In genomic region chr7:72924417-72924747, GRCh38 we compare ENCODE assay signal across 8 cellular contexts. TPM values are rescaled to one million over a fixed set of nuclear protein-coding genes. Genes with fewer than 3 reads are reported as not detected.
DNase-seq lines count a peak whose midpoint lies in the region; TF ChIP-seq lines count a peak whose summit lies in the region.

No MANE protein-coding gene starts in this region.

- TSS peak; percentile 99 for BruUV-seq in OCI-LY7 (replicated peaks; lab: Mats Ljungman, UMichigan)

- H3K4me2 ChIP-seq in OCI-LY7 (ENCODE audit: low read length) (peak overlapping the region; percentile 71), parathyroid adenoma (ENCODE audit: low read length) (peak overlapping the region; percentile 98)

- H3K27ac ChIP-seq in HEK293 (ENCODE audit: extremely low read depth, low read depth, low read length), result peak overlapping the region; percentile 51
- peak overlapping the region; percentile 76 for H3K27ac ChIP-seq in OCI-LY7 (ENCODE audit: low read depth, low read length, poor library complexity, severe bottlenecking)
- H3K27ac ChIP-seq in epithelial cell of prostate, result peak overlapping the region; percentile 75
- H3K27ac ChIP-seq in parathyroid adenoma, result peak overlapping the region; percentile 81

- peaks cover 5% of the 10 kb centered on the region; the same call in 1 of the 2 replicates for H4K20me1 ChIP-seq in OCI-LY7 (ENCODE audit: insufficient read depth, low read length)

- intact Hi-C loops in OCI-LY7 (cut with micrococcal nuclease; ENCODE audit: unreplicated experiment), result loop anchor here (2.0 kb wide), 1 partner anchor 96 kb away; the partner anchor contains the start of gene TYW1B

- H3K36me3 ChIP-seq in HEK293 (ENCODE audit: control insufficient read depth in 2 of 2, insufficient read depth in 1 of 2, low read length in 2 of 2) (peaks cover 33 to 36% of the 10 kb centered on the region in 2 experiments), OCI-LY7 (ENCODE audit: insufficient read depth, low read length) (peaks cover 55% of the 10 kb centered on the region), parathyroid adenoma (ENCODE audit: control insufficient read depth, insufficient read depth, low read length) (no peaks in the 10 kb centered on the region)

- H2AFZ ChIP-seq in OCI-LY7 (ENCODE audit: low read length), result peak overlapping the region; percentile 63
- peak overlapping the region; percentile 90 for H2AFZ ChIP-seq in parathyroid adenoma

- POLR2A ChIA-PET in HEK293 (lab: Yijun Ruan, JAX), result no interaction called here
- POLR2A ChIA-PET in OCI-LY7 (lab: Charles Lee), result no interaction called here

- CTCF ChIA-PET in HEK293 (lab: Yijun Ruan, JAX), result no interaction called here
- CTCF ChIA-PET in OCI-LY7 (lab: Charles Lee; ENCODE audit: unreplicated experiment), result no interaction called here

- peak overlapping the region; percentile 82 for H3K4me3 ChIP-seq in HEK293 (ENCODE audit: low read depth, low read length)
- H3K4me3 ChIP-seq in OCI-LY7 (ENCODE audit: low read depth, low read length, poor library complexity, severe bottlenecking), result peak overlapping the region; percentile 88
- H3K4me3 ChIP-seq in parathyroid adenoma (ENCODE audit: low read depth, low read length), result peak overlapping the region; percentile 97

- H3K9me3 ChIP-seq in HEK293 (ENCODE audit: control insufficient read depth, insufficient read depth, low read depth, low read length) (no peaks in the 10 kb centered on the region), OCI-LY7 (ENCODE audit: low read length) (no peaks in the 10 kb centered on the region), parathyroid adenoma (ENCODE audit: control insufficient read depth, low read length) (no peaks in the 10 kb centered on the region)

- H3K79me2 ChIP-seq in OCI-LY7 (ENCODE audit: insufficient read depth, low read depth, low read length) (peaks cover 49% of the 10 kb centered on the region), parathyroid adenoma (peaks cover 35% of the 10 kb centered on the region)

- no peaks in the 10 kb centered on the region for H3K9me2 ChIP-seq in OCI-LY7 (ENCODE audit: insufficient read depth, low read length)

- no peaks in the 10 kb centered on the region for H3K27me3 ChIP-seq in parathyroid adenoma (ENCODE audit: control insufficient read depth, insufficient read depth, low read length)

- DNase-seq in CD1c-positive myeloid dendritic cell (ENCODE audit: extremely low spot score) (peak; percentile 5), OCI-LY7 (ENCODE audit: low spot score) (no peak), epithelial cell of prostate (ENCODE audit: low read depth, low spot score) (no peak), NCI-H2227 treated with DMSO at 0.1 percent for 48 hours (lab: John Stamatoyannopoulos, UW) (no peak), H4 (ENCODE audit: low spot score) (no peak)
- no peak for DNase-seq in stimulated activated CD4-positive, alpha-beta T cell treated with anti-CD3 and anti-CD28 coated beads, Interleukin-1b, Interleukin-23, amount 100 ng/mL, for 48 hours

- peak overlapping the region; percentile 83 for H3K9ac ChIP-seq in parathyroid adenoma

- TF ChIP-seq CTCF in HEK293 (tag by site-specific recombination; IDR thresholded peaks at IDR 0.05) (no peak), OCI-LY7 (conservative IDR thresholded peaks at IDR 0.05; ENCODE audit: low read length) (no peak), parathyroid adenoma (IDR thresholded peaks at IDR 0.05) (no peak)

- H3K4me1 ChIP-seq in HEK293 (ENCODE audit: control insufficient read depth, insufficient read depth, low read length), result peaks cover 6% of the 10 kb centered on the region
- H3K4me1 ChIP-seq in OCI-LY7 (ENCODE audit: insufficient read depth, low read length, poor library complexity, severe bottlenecking), result peaks cover 8% of the 10 kb centered on the region
- peaks cover 4% of the 10 kb centered on the region for H3K4me1 ChIP-seq in parathyroid adenoma

TF ChIP-seq in HEK293, 187 proteins besides CTCF, POLR2A, EP300 and RAD21:
- TF ChIP-seq YY1 (tag by site-specific recombination; IDR thresholded peaks at IDR 0.05) (no peak), KLF9 (tag by site-specific recombination; IDR thresholded peaks at IDR 0.05; ENCODE audit: low read depth) (peak; percentile 40; the same call in 1 of the 2 replicates), ZBTB17 (tag by site-specific recombination; IDR thresholded peaks at IDR 0.05) (peak; percentile 99), KLF17 (tag by site-specific recombination; IDR thresholded peaks at IDR 0.05) (peak; percentile 12; the same call in 1 of the 2 replicates)

RNA-seq across cellular contexts. Expression of gene POM121, which starts 0.5 kb away (rescaled TPM):
- total RNA-seq in OCI-LY7 (2014; rRNA removed; shearing (Covaris generic)), result 11.5 and 14.8 TPM in 2 replicates
- 75.9 and 77.4 TPM in 2 replicates for total RNA-seq in OCI-LY7 (2022)
- total RNA-seq in H4 (2014; rRNA removed; shearing (Covaris generic)), result 3.1 and 5.2 TPM in 2 replicates

RNA-seq across cellular contexts. Expression of gene TRIM74, which starts 44.9 kb away (rescaled TPM):
- total RNA-seq in OCI-LY7 (2014; rRNA removed; shearing (Covaris generic)), result 1.4 and 2.4 TPM in 2 replicates
- 1.3 and 3.7 TPM in 2 replicates for total RNA-seq in OCI-LY7 (2022)
- not detected in 2 replicates for total RNA-seq in H4 (2014; rRNA removed; shearing (Covaris generic))
